ENCODE assay signal across 14 cellular contexts in the genomic region with DNA sequence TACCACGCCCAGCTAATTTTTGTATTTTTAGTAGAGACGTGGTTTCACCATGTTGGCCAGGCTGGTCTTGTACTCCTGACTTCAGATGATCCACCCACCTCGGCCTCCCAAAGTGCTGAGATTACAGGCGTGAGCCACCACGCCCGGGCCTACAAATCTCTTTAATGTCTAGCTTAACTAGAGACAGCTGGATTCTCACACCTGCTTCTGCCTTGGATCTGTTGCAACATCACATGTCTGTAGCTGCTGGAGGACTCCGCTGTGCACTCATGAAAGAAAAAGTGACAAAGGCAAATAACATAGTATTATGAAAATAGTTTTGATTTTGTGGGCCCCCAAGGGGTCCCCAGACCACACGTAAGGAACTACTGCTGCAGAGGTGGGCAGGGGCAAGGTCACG.
"Had no signal": no experiment of that assay in that cellular context is flagged by ENCODE, and none has a peak within 500 bp of the region (broad histone marks: within the 10 kb centered on the region; RNA-seq: fewer than 3 reads in every experiment).

No MANE protein-coding gene starts in this region.

- H3K36me3 ChIP-seq: cardiac muscle cell, gastroesophageal sphincter, left ventricle myocardium inferior, ovary, stomach had no signal

- H3K27me3 ChIP-seq: cardiac muscle cell, gastroesophageal sphincter, ovary, stomach had no signal

- H3K27ac ChIP-seq: cardiac muscle cell, gastroesophageal sphincter, left ventricle myocardium inferior, ovary, stomach had no signal

- FAIRE-seq: colon, TTC549 had no signal

- ATAC-seq: gastroesophageal sphincter had no signal

- H3K9me3 ChIP-seq: gastroesophageal sphincter, left ventricle myocardium inferior, ovary, stomach had no signal

- DNase-seq: activated B cell treated with CpG ODN at 0.5 μM for 24 hours; activated CD4-positive, alpha-beta T cell treated with anti-CD3 and anti-CD28 coated beads, Interleukin-2, amount 10 ng/mL, durations not matched to agents 24 days and 14 days; activated CD8-positive, alpha-beta memory T cell treated with anti-CD3 and anti-CD28 coated beads for 24 hours; activated naive CD4-positive, alpha-beta T cell treated with anti-CD3 and anti-CD28 coated beads for 36 hours; islet precursor cell; left ventricle myocardium inferior; mesendoderm; ovary; stimulated activated CD4-positive, alpha-beta T cell treated with anti-CD3 and anti-CD28 coated beads, Interleukin-4, amount 100 ng/mL, for 4 hours; stomach had no signal

- H3K4me3 ChIP-seq: cardiac muscle cell, gastroesophageal sphincter, left ventricle myocardium inferior, ovary, stomach had no signal
